10 cellular contexts compared by ENCODE assay signal in genomic region chr20:2314759-2315439, GRCh38. TPM values are rescaled to one million over a fixed set of nuclear protein-coding genes. Genes with fewer than 3 reads are reported as not detected.
A peak's percentile ranks its signal among the peaks of the same experiment; 100 is the strongest.
DNase-seq lines count a peak whose midpoint lies in the region; ATAC-seq and TF ChIP-seq lines count a peak whose summit lies in the region.
"Had no signal": no experiment of that assay in that cellular context is flagged by ENCODE, and none has a peak within 500 bp of the region (broad histone marks: within the 10 kb centered on the region; RNA-seq: fewer than 3 reads in every experiment).

No MANE protein-coding gene starts in this region.

- ATAC-seq in GM18517 (IDR thresholded peaks at IDR 0.05; ENCODE audit: unreplicated experiment): no peak

- no peaks in the 10 kb centered on the region for H3K27me3 Mint-ChIP-seq in osteocyte (ENCODE audit: unreplicated experiment)

- no peaks in the 10 kb centered on the region for H3K4me1 Mint-ChIP-seq in osteocyte (ENCODE audit: unreplicated experiment)
- H3K4me1 Mint-ChIP-seq: activated CD4-positive, alpha-beta T cell treated with anti-CD3 and anti-CD28 coated beads, Interleukin-2, amount 10 ng/mL, durations not matched to agents 24 days and 14 days had no signal

- no peak overlapping the region for H3K4me3 Mint-ChIP-seq in osteocyte (ENCODE audit: unreplicated experiment)
- H3K4me3 Mint-ChIP-seq: activated CD4-positive, alpha-beta T cell treated with anti-CD3 and anti-CD28 coated beads, Interleukin-2, amount 10 ng/mL, durations not matched to agents 24 days and 14 days had no signal

- no peak overlapping the region for H3K27ac Mint-ChIP-seq in osteocyte (ENCODE audit: unreplicated experiment)
- H3K27ac Mint-ChIP-seq: activated CD4-positive, alpha-beta T cell treated with anti-CD3 and anti-CD28 coated beads, Interleukin-2, amount 10 ng/mL, durations not matched to agents 24 days and 14 days had no signal

- no peaks in the 10 kb centered on the region for H3K9me3 Mint-ChIP-seq in osteocyte (ENCODE audit: unreplicated experiment)
- H3K9me3 Mint-ChIP-seq: activated CD4-positive, alpha-beta T cell treated with anti-CD3 and anti-CD28 coated beads, Interleukin-2, amount 10 ng/mL, durations not matched to agents 24 days and 14 days had no signal

- TF ChIP-seq CTCF in osteocyte (IDR thresholded peaks at IDR 0.05): no peak

- no peaks in the 10 kb centered on the region for H3K36me3 Mint-ChIP-seq in osteocyte (ENCODE audit: unreplicated experiment)

- DNase-seq in AG08396 (ENCODE audit: low spot score) (peak; percentile 63), HT1080 (ENCODE audit: low read depth) (peak; percentile 92), SKM-1 (lab: John Stamatoyannopoulos, UW; ENCODE audit: unreplicated experiment) (peak; percentile 17), inferior parietal cortex (ENCODE audit: extremely low spot score) (peak; percentile 43), NCI-H526 (lab: John Stamatoyannopoulos, UW) (no peak), osteocyte (ENCODE audit: extremely low spot score, unreplicated experiment) (no peak)
- DNase-seq in central memory CD4-positive, alpha-beta T cell: no peak
- DNase-seq: activated CD4-positive, alpha-beta T cell treated with anti-CD3 and anti-CD28 coated beads, Interleukin-2, amount 10 ng/mL, durations not matched to agents 24 days and 14 days had no signal

RNA-seq across cellular contexts. Expression of gene TGM3, which starts 19.1 kb away (rescaled TPM):
- not detected in 2 replicates for total RNA-seq in HT1080 (2014; rRNA removed; shearing (Covaris generic))
- polyA plus RNA-seq in HT1080 (2015; cell fraction: cytosol; rRNA removed): not detected in 2 replicates
- not detected in 2 replicates for polyA plus RNA-seq in HT1080 (2015; cell fraction: nucleus; rRNA removed)
- not detected in 2 replicates for total RNA-seq in osteocyte
- total RNA-seq: activated CD4-positive, alpha-beta T cell treated with anti-CD3 and anti-CD28 coated beads, Interleukin-2, amount 10 ng/mL, durations not matched to agents 24 days and 14 days; frontal cortex had no signal

Comparison
In these comparisons a context has a peak if more than half of its experiments do, and no peak if none do; other contexts are left out.
1. DNase-seq: peak in AG08396 (single experiment), HT1080 (single experiment), SKM-1 (single experiment) and inferior parietal cortex (single experiment); none in NCI-H526 (0 of 2), central memory CD4-positive, alpha-beta T cell (single experiment) and osteocyte (single experiment).